ENCODE assay signal across 10 cellular contexts in genomic region chr1:104467590-104467989, GRCh38.
DNase-seq lines count a peak whose midpoint lies in the region; ATAC-seq and TF ChIP-seq lines count a peak whose summit lies in the region.
"Had no signal": no experiment of that assay in that cellular context is flagged by ENCODE, and none has a peak within 500 bp of the region (broad histone marks: within the 10 kb centered on the region; RNA-seq: fewer than 3 reads in every experiment).

No MANE protein-coding gene starts in this region.

- no peaks in the 10 kb centered on the region for H3K27me3 ChIP-seq in endodermal cell (ENCODE audit: control insufficient read depth, insufficient read depth, low read length, poor library complexity, severe bottlenecking)

- H3K4me3 Mint-ChIP-seq in activated CD4-positive, alpha-beta memory T cell treated with anti-CD3 and anti-CD28 coated beads, Interleukin-2, amount 10 ng/mL, durations not matched to agents 7 days and 5 days: peak overlapping the region; percentile 40
- H3K4me3 Mint-ChIP-seq in activated CD4-positive, alpha-beta memory T cell treated with anti-CD3 and anti-CD28 coated beads for 36 hours: no peak overlapping the region
- H3K4me3 Mint-ChIP-seq in effector memory CD8-positive, alpha-beta T cell: no peak overlapping the region
- no peak overlapping the region for H3K4me3 Mint-ChIP-seq in endodermal cell
- H3K4me3 Mint-ChIP-seq: activated naive CD8-positive, alpha-beta T cell treated with anti-CD3 and anti-CD28 coated beads for 36 hours; T-helper 17 cell had no signal

- H3K4me1 ChIP-seq in endodermal cell (ENCODE audit: control insufficient read depth, insufficient read depth, low read length): no peaks in the 10 kb centered on the region

- peak overlapping the region; percentile 16 for H3K27ac Mint-ChIP-seq in activated CD4-positive, alpha-beta memory T cell treated with anti-CD3 and anti-CD28 coated beads, Interleukin-2, amount 10 ng/mL, durations not matched to agents 7 days and 5 days
- no peak overlapping the region for H3K27ac Mint-ChIP-seq in activated CD4-positive, alpha-beta memory T cell treated with anti-CD3 and anti-CD28 coated beads for 36 hours
- no peak overlapping the region for H3K27ac Mint-ChIP-seq in effector memory CD8-positive, alpha-beta T cell
- no peak overlapping the region for H3K27ac Mint-ChIP-seq in endodermal cell
- H3K27ac Mint-ChIP-seq: activated naive CD8-positive, alpha-beta T cell treated with anti-CD3 and anti-CD28 coated beads for 36 hours; T-helper 17 cell had no signal

- peaks cover 7% of the 10 kb centered on the region for H3K4me1 Mint-ChIP-seq in activated CD4-positive, alpha-beta memory T cell treated with anti-CD3 and anti-CD28 coated beads, Interleukin-2, amount 10 ng/mL, durations not matched to agents 7 days and 5 days
- H3K4me1 Mint-ChIP-seq in activated CD4-positive, alpha-beta memory T cell treated with anti-CD3 and anti-CD28 coated beads for 36 hours (ENCODE audit: low read depth): no peaks in the 10 kb centered on the region
- no peaks in the 10 kb centered on the region for H3K4me1 Mint-ChIP-seq in effector memory CD8-positive, alpha-beta T cell (ENCODE audit: low read depth in 2 of 2)
- no peaks in the 10 kb centered on the region for H3K4me1 Mint-ChIP-seq in endodermal cell
- H3K4me1 Mint-ChIP-seq: T-helper 17 cell had no signal

- CTCF ChIA-PET in activated CD4-positive, alpha-beta memory T cell treated with anti-CD3 and anti-CD28 coated beads, Interleukin-2, amount 10 ng/mL, durations not matched to agents 7 days and 5 days (lab: Charles Lee): no interaction called here
- CTCF ChIA-PET in activated CD4-positive, alpha-beta memory T cell treated with anti-CD3 and anti-CD28 coated beads for 36 hours (lab: Charles Lee): no interaction called here

- H3K9me3 ChIP-seq in endodermal cell (ENCODE audit: control insufficient read depth, low read length): peaks cover 26% of the 10 kb centered on the region

- no peaks in the 10 kb centered on the region for H3K36me3 ChIP-seq in endodermal cell (ENCODE audit: control insufficient read depth, insufficient read depth, low read length)

- H3K9me3 Mint-ChIP-seq in activated CD4-positive, alpha-beta memory T cell treated with anti-CD3 and anti-CD28 coated beads, Interleukin-2, amount 10 ng/mL, durations not matched to agents 7 days and 5 days: peaks cover 15% of the 10 kb centered on the region
- H3K9me3 Mint-ChIP-seq in activated CD4-positive, alpha-beta memory T cell treated with anti-CD3 and anti-CD28 coated beads for 36 hours: peaks cover 34% of the 10 kb centered on the region
- peaks cover 13 to 17% of the 10 kb centered on the region in 2 donors for H3K9me3 Mint-ChIP-seq in effector memory CD8-positive, alpha-beta T cell
- H3K9me3 Mint-ChIP-seq in endodermal cell: peaks cover 52% of the 10 kb centered on the region

- H3K4me3 ChIP-seq in endodermal cell (ENCODE audit: low read length): no peak overlapping the region

- no peaks in the 10 kb centered on the region for H3K36me3 Mint-ChIP-seq in activated CD4-positive, alpha-beta memory T cell treated with anti-CD3 and anti-CD28 coated beads, Interleukin-2, amount 10 ng/mL, durations not matched to agents 7 days and 5 days (ENCODE audit: low read depth)
- no peaks in the 10 kb centered on the region for H3K36me3 Mint-ChIP-seq in activated CD4-positive, alpha-beta memory T cell treated with anti-CD3 and anti-CD28 coated beads for 36 hours
- H3K36me3 Mint-ChIP-seq in effector memory CD8-positive, alpha-beta T cell (ENCODE audit: insufficient read depth): no peaks in the 10 kb centered on the region
- H3K36me3 Mint-ChIP-seq in endodermal cell (ENCODE audit: low read depth): no peaks in the 10 kb centered on the region

- TF ChIP-seq CTCF in endodermal cell (conservative IDR thresholded peaks at IDR 0.05): no peak

- H3K27me3 Mint-ChIP-seq in activated CD4-positive, alpha-beta memory T cell treated with anti-CD3 and anti-CD28 coated beads, Interleukin-2, amount 10 ng/mL, durations not matched to agents 7 days and 5 days: no peaks in the 10 kb centered on the region
- no peaks in the 10 kb centered on the region for H3K27me3 Mint-ChIP-seq in activated CD4-positive, alpha-beta memory T cell treated with anti-CD3 and anti-CD28 coated beads for 36 hours
- H3K27me3 Mint-ChIP-seq in effector memory CD8-positive, alpha-beta T cell: no peaks in the 10 kb centered on the region
- H3K27me3 Mint-ChIP-seq in endodermal cell (ENCODE audit: insufficient read depth): peaks cover 3% of the 10 kb centered on the region
- H3K27me3 Mint-ChIP-seq: activated naive CD8-positive, alpha-beta T cell treated with anti-CD3 and anti-CD28 coated beads for 36 hours; T-helper 17 cell had no signal

- H3K9ac ChIP-seq in endodermal cell (ENCODE audit: extremely low read depth, low read length, poor library complexity, severe bottlenecking): no peak overlapping the region

- WGBS in endodermal cell (ENCODE audit: insufficient coverage in 1 of 2, insufficient read length in 1 of 2), 2 experiments: 93 to 100% methylated on average over 1 to 5 of the region's 5 CpGs

- no peak for DNase-seq in activated CD4-positive, alpha-beta memory T cell treated with anti-CD3 and anti-CD28 coated beads, Interleukin-2, amount 10 ng/mL, durations not matched to agents 7 days and 5 days
- no peak for DNase-seq in activated CD4-positive, alpha-beta memory T cell treated with anti-CD3 and anti-CD28 coated beads for 36 hours
- no peak for DNase-seq in effector memory CD8-positive, alpha-beta T cell
- DNase-seq in endodermal cell: no peak
- DNase-seq in NCI-H82 (lab: John Stamatoyannopoulos, UW): no peak
- DNase-seq in Ammon's horn (ENCODE audit: low spot score): no peak
- DNase-seq: activated naive CD8-positive, alpha-beta T cell treated with anti-CD3 and anti-CD28 coated beads for 36 hours; T-helper 17 cell had no signal

- intact Hi-C loops in activated CD4-positive, alpha-beta memory T cell treated with anti-CD3 and anti-CD28 coated beads for 36 hours (cut with micrococcal nuclease): no loop called here

- no peak overlapping the region for H3K27ac ChIP-seq in endodermal cell (ENCODE audit: low read depth, low read length)

- ATAC-seq in HG02763 (IDR thresholded peaks at IDR 0.05; ENCODE audit: unreplicated experiment) (peak; percentile 53), HG03575 (IDR thresholded peaks at IDR 0.05; ENCODE audit: extremely low read depth, insufficient number of reproducible peaks, low FRiP score, unreplicated experiment) (peak; percentile 72)
- no peak for ATAC-seq in effector memory CD8-positive, alpha-beta T cell (replicated peaks)
- ATAC-seq: T-helper 17 cell had no signal

- POLR2A ChIA-PET in activated CD4-positive, alpha-beta memory T cell treated with anti-CD3 and anti-CD28 coated beads, Interleukin-2, amount 10 ng/mL, durations not matched to agents 7 days and 5 days (lab: Charles Lee): no interaction called here
- POLR2A ChIA-PET in activated CD4-positive, alpha-beta memory T cell treated with anti-CD3 and anti-CD28 coated beads for 36 hours (lab: Charles Lee): no interaction called here
